23 cellular contexts compared by ENCODE assay signal in the genomic region with DNA sequence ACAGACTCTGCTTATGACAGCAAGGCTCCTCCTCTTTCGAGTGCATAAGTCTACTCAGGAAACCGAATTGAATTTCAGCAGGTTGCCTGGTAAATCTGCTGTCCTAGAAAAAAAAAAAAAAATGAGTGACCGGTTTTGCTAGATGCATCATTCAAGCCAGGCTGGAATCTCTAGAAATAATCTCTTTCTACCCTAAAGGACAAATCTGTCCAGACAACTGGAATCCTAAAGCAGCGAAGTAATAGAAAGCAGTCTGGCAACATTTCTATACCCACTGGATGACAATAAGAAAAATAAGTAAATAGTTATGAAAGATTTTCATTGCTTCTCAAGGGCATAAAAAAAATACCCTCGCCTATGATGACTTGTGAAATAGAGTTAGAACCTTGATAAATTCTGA.
"Had no signal": no experiment of that assay in that cellular context is flagged by ENCODE, and none has a peak within 500 bp of the region (broad histone marks: within the 10 kb centered on the region; RNA-seq: fewer than 3 reads in every experiment).

No MANE protein-coding gene starts in this region.

- H3K27me3 Mint-ChIP-seq: naive thymus-derived CD4-positive, alpha-beta T cell had no signal

- H3K36me3 Mint-ChIP-seq: naive thymus-derived CD4-positive, alpha-beta T cell; stimulated activated effector memory CD8-positive, alpha-beta T cell treated with anti-CD3 and anti-CD28 coated beads, Interleukin-12 subunit alpha, Interleukin-12 subunit beta, amount 100 ng/mL, for 72 hours had no signal

- DNase-seq: cortex of kidney; foreskin fibroblast; gastrocnemius medialis; head of caudate nucleus; mesenchymal stem cell; midbrain; naive thymus-derived CD4-positive, alpha-beta T cell; stimulated activated CD4-positive, alpha-beta T cell treated with anti-CD3 and anti-CD28 coated beads, Interleukin-2, amount 100 ng/mL, for 24 hours; stimulated activated CD4-positive, alpha-beta T cell treated with anti-CD3 and anti-CD28 coated beads, Interleukin-4, amount 100 ng/mL, for 24 hours; stimulated activated naive CD4-positive, alpha-beta T cell treated with Interleukin-2 at 50 U/mL for 16 hours; stomach; thyroid gland; upper lobe of left lung had no signal

- H3K9me3 ChIP-seq: gastrocnemius medialis, prostate gland, right atrium auricular region, stomach, thyroid gland, upper lobe of left lung had no signal

- H3K27ac ChIP-seq: epithelial cell of prostate, gastrocnemius medialis, neural progenitor cell, prostate gland, right atrium auricular region, stomach, thyroid gland, upper lobe of left lung had no signal

- H3K27ac Mint-ChIP-seq: naive thymus-derived CD4-positive, alpha-beta T cell; nephron; neural progenitor cell; stimulated activated effector memory CD8-positive, alpha-beta T cell treated with anti-CD3 and anti-CD28 coated beads, Interleukin-12 subunit alpha, Interleukin-12 subunit beta, amount 100 ng/mL, for 72 hours had no signal

- ATAC-seq: esophagus mucosa; gastrocnemius medialis; left lobe of liver; naive thymus-derived CD4-positive, alpha-beta T cell; sciatic nerve; stimulated activated effector memory CD8-positive, alpha-beta T cell treated with anti-CD3 and anti-CD28 coated beads, Interleukin-12 subunit alpha, Interleukin-12 subunit beta, amount 100 ng/mL, for 72 hours had no signal

- H3K27me3 ChIP-seq: gastrocnemius medialis, neural progenitor cell, right atrium auricular region, stomach, upper lobe of left lung had no signal

- H3K4me1 ChIP-seq: gastrocnemius medialis, neural progenitor cell, prostate gland, right atrium auricular region, stomach, thyroid gland, upper lobe of left lung had no signal

- H2AFZ ChIP-seq: neural progenitor cell had no signal

- H3K9me3 Mint-ChIP-seq: stimulated activated effector memory CD8-positive, alpha-beta T cell treated with anti-CD3 and anti-CD28 coated beads, Interleukin-12 subunit alpha, Interleukin-12 subunit beta, amount 100 ng/mL, for 72 hours had no signal

- H3K36me3 ChIP-seq: gastrocnemius medialis, neural progenitor cell, prostate gland, right atrium auricular region, stomach, thyroid gland, upper lobe of left lung had no signal

- H3K4me2 ChIP-seq: neural progenitor cell had no signal

- H3K9ac ChIP-seq: neural progenitor cell had no signal

- H3K4me3 ChIP-seq: gastrocnemius medialis, lung, neural progenitor cell, prostate gland, right atrium auricular region, stomach, thyroid gland, upper lobe of left lung had no signal

- H3K4me1 Mint-ChIP-seq: naive thymus-derived CD4-positive, alpha-beta T cell; nephron; stimulated activated effector memory CD8-positive, alpha-beta T cell treated with anti-CD3 and anti-CD28 coated beads, Interleukin-12 subunit alpha, Interleukin-12 subunit beta, amount 100 ng/mL, for 72 hours had no signal

- H3K4me3 Mint-ChIP-seq: naive thymus-derived CD4-positive, alpha-beta T cell; nephron; neural progenitor cell; stimulated activated effector memory CD8-positive, alpha-beta T cell treated with anti-CD3 and anti-CD28 coated beads, Interleukin-12 subunit alpha, Interleukin-12 subunit beta, amount 100 ng/mL, for 72 hours had no signal
